Comparison of ENCODE assay signal across 17 cellular contexts in the genomic region with DNA sequence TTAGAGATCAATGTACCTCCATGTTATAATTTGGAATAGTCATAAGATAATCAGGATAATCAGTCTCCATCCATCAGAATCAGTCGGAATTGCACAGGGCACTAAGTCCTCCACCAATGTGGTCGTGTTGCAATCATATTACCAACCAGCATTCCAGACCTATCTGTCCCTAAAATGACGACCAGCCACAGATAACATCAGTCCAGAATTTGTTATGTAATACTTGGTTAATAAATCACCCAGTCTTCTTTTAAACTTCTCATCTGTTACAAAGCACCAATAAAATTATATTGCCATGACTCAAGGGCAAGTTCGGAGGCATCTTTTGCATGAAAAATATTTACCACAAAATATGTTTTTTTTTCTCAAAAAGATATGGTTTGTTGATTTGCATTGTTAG. TPM values are rescaled to one million over a fixed set of nuclear protein-coding genes. Genes with fewer than 3 reads are reported as not detected.
DNase-seq lines count a peak whose midpoint lies in the region; ATAC-seq, FAIRE-seq and TF ChIP-seq lines count a peak whose summit lies in the region.
"Had no signal": no experiment of that assay in that cellular context is flagged by ENCODE, and none has a peak within 500 bp of the region (broad histone marks: within the 10 kb centered on the region; RNA-seq: fewer than 3 reads in every experiment).

No MANE protein-coding gene starts in this region.

- H4K20me1 ChIP-seq in HepG2 (ENCODE audit: insufficient read depth, low read length), result no peaks in the 10 kb centered on the region

- peak; percentile 45 for FAIRE-seq in H54 (lab: Jason Lieb, UNC)
- FAIRE-seq in HepG2 (lab: Jason Lieb, UNC), result peak; percentile 78

- TF ChIP-seq POLR2A in H54 (IDR thresholded peaks at IDR 0.05; ENCODE audit: low read depth, low read length), result no peak
- no peak for TF ChIP-seq POLR2A in HepG2 (IDR thresholded peaks at IDR 0.05; ENCODE audit: insufficient read depth in 1 of 2, low read depth in 2 of 2, low read length in 2 of 2)

- peak overlapping the region in 2 of 3 experiments; percentile 18 to 43; a peak in 2 of 6 replicates for H3K4me3 ChIP-seq in HepG2 (replicated peaks in 1 of 3; ENCODE audit: insufficient read depth in 1 of 3, low read depth in 2 of 3, low read length in 3 of 3)
- H3K4me3 ChIP-seq: cardiac muscle cell, gastroesophageal sphincter, skin epidermis, vagina had no signal

- POLR2A ChIA-PET in HepG2 (lab: Yijun Ruan, JAX), result interaction anchor here (1.3 to 1.4 kb wide), 2 partner anchors 29 to 114 kb away, joined by 3 read pairs; no protein-coding TSS in a partner anchor

- TF ChIP-seq EP300 in HepG2 (IDR thresholded peaks at IDR 0.05; ENCODE audit: low read depth in 2 of 2, low read length in 2 of 2) (peak; percentile 68 to 87; a peak in 3 of 4 replicates), HepG2 (CRISPR knock-in tag; IDR thresholded peaks at IDR 0.05; ENCODE audit: borderline replicate concordance) (peak; percentile 67)

- H3K27ac Mint-ChIP-seq in nephron progenitor cell, result no peak overlapping the region
- H3K27ac Mint-ChIP-seq: CD4-positive, alpha-beta memory T cell had no signal

- peaks cover 86% of the 10 kb centered on the region for H3K4me1 ChIP-seq in HepG2 (ENCODE audit: insufficient read depth, low read length)
- H3K4me1 ChIP-seq: gastroesophageal sphincter had no signal

- peaks cover 7% of the 10 kb centered on the region for H3K27me3 Mint-ChIP-seq in nephron progenitor cell (ENCODE audit: low read depth, poor library complexity)
- H3K27me3 Mint-ChIP-seq: CD4-positive, alpha-beta memory T cell had no signal

- CTCF ChIA-PET in HepG2 (lab: Yijun Ruan, JAX; ENCODE audit: low intra/inter-chr PET ratio, low total read pairs), result no interaction called here

- H3K36me3 ChIP-seq in HepG2 (replicated peaks in 1 of 2; ENCODE audit: control insufficient read depth in 1 of 2, insufficient read depth in 2 of 2, low read length in 2 of 2), result no peaks in the 10 kb centered on the region
- H3K36me3 ChIP-seq: cardiac muscle cell, gastroesophageal sphincter, vagina had no signal

- H3K4me3 Mint-ChIP-seq in nephron progenitor cell, result no peak overlapping the region
- H3K4me3 Mint-ChIP-seq: CD4-positive, alpha-beta memory T cell had no signal

- no peaks in the 10 kb centered on the region for H3K27me3 ChIP-seq in HepG2 (ENCODE audit: control insufficient read depth in 1 of 2, insufficient read depth in 2 of 2, low read length in 2 of 2)
- H3K27me3 ChIP-seq: vagina had no signal

- TF ChIP-seq RAD21 in HepG2 (CRISPR knock-in tag; IDR thresholded peaks at IDR 0.05), result no peak

- intact Hi-C loops in HepG2 (cut with micrococcal nuclease; ENCODE audit: unreplicated experiment), result loop anchor here (5.0 kb wide), 1 partner anchor 78 kb away; no protein-coding TSS in a partner anchor
- intact Hi-C loops in posterior vena cava (cut with DNase I), result no loop called here

- H2AFZ ChIP-seq in HepG2 (ENCODE audit: low read length), result no peak overlapping the region

- no peaks in the 10 kb centered on the region for H3K9me3 Mint-ChIP-seq in nephron progenitor cell

- H3K36me3 Mint-ChIP-seq in nephron progenitor cell (ENCODE audit: low read depth), result no peaks in the 10 kb centered on the region
- H3K36me3 Mint-ChIP-seq: CD4-positive, alpha-beta memory T cell had no signal

- no peak for TF ChIP-seq CTCF in HepG2 (CRISPR knock-in tag; IDR thresholded peaks at IDR 0.05)
- TF ChIP-seq CTCF in nephron progenitor cell (IDR thresholded peaks at IDR 0.05), result no peak

- no peaks in the 10 kb centered on the region for H3K9me3 ChIP-seq in HepG2 (ENCODE audit: low read length)
- H3K9me3 ChIP-seq: gastroesophageal sphincter, vagina had no signal

- H3K27ac ChIP-seq in angular gyrus (ENCODE audit: low read depth, low read length) (peak overlapping the region; percentile 77), HepG2 (ENCODE audit: extremely low read length, insufficient read depth, low read length) (peak overlapping the region; percentile 71)
- H3K27ac ChIP-seq: cardiac muscle cell, gastroesophageal sphincter, skin epidermis, vagina had no signal

- H3K4me2 ChIP-seq in HepG2 (ENCODE audit: low read depth, low read length), result peak overlapping the region; percentile 62

- ATAC-seq in HepG2 (peak; percentile 86), GM21529 (IDR thresholded peaks at IDR 0.05; ENCODE audit: unreplicated experiment) (no peak)
- ATAC-seq: gastroesophageal sphincter; stimulated activated naive CD8-positive, alpha-beta T cell treated with anti-CD3 and anti-CD28 coated beads, Interleukin-15, Interleukin-2, amounts not matched to agents 100 U/mL and 50 U/mL, for 24 hours had no signal

- WGBS in HepG2 (ENCODE audit: low lambda C conversion rate), result under 1% methylated on average over 4 of the region's 4 CpGs

- no peaks in the 10 kb centered on the region for H3K79me2 ChIP-seq in HepG2 (ENCODE audit: insufficient read depth, low read length)

- in situ Hi-C loops in HepG2 (cut with HindIII; ENCODE audit: extremely low pct_ligation_motif_present, low pct_unique_long_range_greater_than_20kb), result loop anchor here (10.0 kb wide), 1 partner anchor 75 kb away; no protein-coding TSS in a partner anchor

- DNase-seq in H54 (ENCODE audit: insufficient read length, low spot score), result no peak
- peak; percentile 94 for DNase-seq in HepG2 (ENCODE audit: low spot score)
- DNase-seq in posterior vena cava (ENCODE audit: low spot score), result no peak
- no peak for DNase-seq in nephron progenitor cell
- no peak for DNase-seq in NK-92 (lab: John Stamatoyannopoulos, UW; ENCODE audit: unreplicated experiment)
- DNase-seq: activated naive CD4-positive, alpha-beta T cell treated with anti-CD3 and anti-CD28 coated beads, Interleukin-2, amount 50 U/mL, for 16 hours; activated T-cell treated with anti-CD3 and anti-CD28 coated beads for 4 hours; CD4-positive, alpha-beta memory T cell; NCI-H2171; SIG-M5; stimulated activated naive CD8-positive, alpha-beta T cell treated with anti-CD3 and anti-CD28 coated beads, Interleukin-15, Interleukin-2, amounts not matched to agents 100 U/mL and 50 U/mL, for 24 hours had no signal

- H3K4me1 Mint-ChIP-seq in nephron progenitor cell, result no peaks in the 10 kb centered on the region
- H3K4me1 Mint-ChIP-seq: CD4-positive, alpha-beta memory T cell had no signal

- H3K9ac ChIP-seq in HepG2 (ENCODE audit: insufficient read depth, low read depth, low read length), result no peak overlapping the region; the same call in 1 of the 2 replicates

- BruUV-seq in HepG2 (replicated peaks; lab: Mats Ljungman, UMichigan), result no TSS peak

TF ChIP-seq in HepG2, 621 proteins besides CTCF, POLR2A, EP300 and RAD21 (continues in another document):
- TF ChIP-seq ZNF281 (CRISPR knock-in tag; IDR thresholded peaks at IDR 0.05; ENCODE audit: borderline replicate concordance) (no peak), DPF2 (CRISPR knock-in tag; IDR thresholded peaks at IDR 0.05; ENCODE audit: borderline replicate concordance, low read depth) (peak; percentile 85; the same call in 1 of the 2 replicates), SIX1 (CRISPR knock-in tag; IDR thresholded peaks at IDR 0.05; ENCODE audit: borderline replicate concordance) (peak; percentile 48; the same call in 1 of the 2 replicates), HDAC2 (CRISPR knock-in tag; IDR thresholded peaks at IDR 0.05) (peak; percentile 91), ATAD3A (CRISPR knock-in tag; IDR thresholded peaks at IDR 0.05) (no peak), GABPB1 (CRISPR knock-in tag; IDR thresholded peaks at IDR 0.05) (no peak)

RNA-seq across cellular contexts. Expression of gene PIEZO2, which starts 29.4 kb away (rescaled TPM):
- 25.5 and 27.2 TPM in 2 replicates for total RNA-seq in HepG2 (2016; rRNA removed; fragmentation: Illumina TruSeq; extraction: Trizol)
- 4.1 and 5.8 TPM in 2 replicates for total RNA-seq in HepG2 (2016; cell fraction: cytosol; rRNA removed; fragmentation: Illumina TruSeq; extraction: Trizol; ENCODE audit: low read depth)
- total RNA-seq in HepG2 (2016; cell fraction: insoluble cytoplasmic fraction; rRNA removed; fragmentation: Illumina TruSeq; extraction: Trizol), result 24.4 and 26.8 TPM in 2 replicates
- total RNA-seq in HepG2 (2016; cell fraction: membrane; rRNA removed; fragmentation: Illumina TruSeq; extraction: Trizol), result 8.1 and 8.3 TPM in 2 replicates
- 50.2 and 51.9 TPM in 2 replicates for total RNA-seq in HepG2 (2016; cell fraction: nucleus; rRNA removed; fragmentation: Illumina TruSeq; extraction: Trizol)
- polyA plus RNA-seq in HepG2 (2011; rRNA removed), result 15.2 and 15.3 TPM in 2 replicates
- polyA plus RNA-seq in HepG2 (2011; cell fraction: cytosol; rRNA removed), result 14.0 and 14.4 TPM in 2 replicates
- polyA plus RNA-seq in HepG2 (2011; cell fraction: nucleus; rRNA removed), result 40.5 and 45.2 TPM in 2 replicates
- polyA plus RNA-seq in HepG2 (2012), result 12.3 and 17.3 TPM in 2 replicates
- 1.0 TPM in 2 replicates for polyA plus RNA-seq in HepG2 (2016; cell fraction: cytosol; fragmentation: Illumina TruSeq; extraction: Trizol; ENCODE audit: low read depth)
- polyA plus RNA-seq in HepG2 (2016; cell fraction: insoluble cytoplasmic fraction; fragmentation: Illumina TruSeq; extraction: Trizol; ENCODE audit: low read depth), result 19.5 and 19.7 TPM in 2 replicates
- polyA plus RNA-seq in HepG2 (2016; cell fraction: membrane; fragmentation: Illumina TruSeq; extraction: Trizol; ENCODE audit: low read depth), result 2.4 and 2.7 TPM in 2 replicates
- polyA plus RNA-seq in HepG2 (2016; cell fraction: nucleus; fragmentation: Illumina TruSeq; extraction: Trizol; ENCODE audit: insufficient read depth, low read depth), result 45.5 and 46.6 TPM in 2 replicates
- polyA minus RNA-seq in HepG2 (2011; rRNA and poly(A)+ RNA removed; ENCODE audit: low replicate concordance), result 0.26 and 56.3 TPM in 2 replicates
- 27.0 and 35.0 TPM in 2 replicates for polyA minus RNA-seq in HepG2 (2011; cell fraction: cytosol; rRNA and poly(A)+ RNA removed)
- 83.7 and 91.6 TPM in 2 replicates for polyA minus RNA-seq in HepG2 (2011; cell fraction: nucleus; rRNA and poly(A)+ RNA removed)
- total RNA-seq in posterior vena cava, result 1 to 10 TPM; 4.8 to 7.5 TPM
- total RNA-seq: CD4-positive, alpha-beta memory T cell had no signal
- polyA plus RNA-seq: CD4-positive, alpha-beta memory T cell had no signal
